ENCODE assay signal across 10 cellular contexts in genomic region chr1:155966750-155967149, GRCh38. TPM values are rescaled to one million over a fixed set of nuclear protein-coding genes. Genes with fewer than 3 reads are reported as not detected.
DNase-seq lines count a peak whose midpoint lies in the region; ATAC-seq, FAIRE-seq and TF ChIP-seq lines count a peak whose summit lies in the region.
"Had no signal": no experiment of that assay in that cellular context is flagged by ENCODE, and none has a peak within 500 bp of the region (broad histone marks: within the 10 kb centered on the region; RNA-seq: fewer than 3 reads in every experiment).

No MANE protein-coding gene starts in this region.

- POLR2A ChIA-PET in HEK293 (lab: Yijun Ruan, JAX), result no interaction called here

- ATAC-seq in stimulated activated naive CD8-positive, alpha-beta T cell treated with anti-CD3 and anti-CD28 coated beads, Interleukin-15, amount 100 ng/mL, for 72 hours, result no peak

- FAIRE-seq in kidney (lab: Jason Lieb, UNC) (no peak), urothelium cell line (lab: Jason Lieb, UNC) (no peak)

- H3K27me3 Mint-ChIP-seq in activated T-helper 2 cell treated with anti-CD3 and anti-CD28 coated beads, Interferon-gamma antibody, Interleukin-2, Interleukin-4, amounts not matched to agents 10 μg/mL and 5 μg/mL and 100 μg/mL, durations not matched to agents 14 hours and 24 hours and 36 hours (ENCODE audit: low read depth), result no peaks in the 10 kb centered on the region
- no peaks in the 10 kb centered on the region for H3K27me3 Mint-ChIP-seq in stimulated activated naive CD8-positive, alpha-beta T cell treated with anti-CD3 and anti-CD28 coated beads, Interleukin-15, amount 100 ng/mL, for 72 hours

- H3K4me1 Mint-ChIP-seq in activated T-helper 2 cell treated with anti-CD3 and anti-CD28 coated beads, Interferon-gamma antibody, Interleukin-2, Interleukin-4, amounts not matched to agents 10 μg/mL and 5 μg/mL and 100 μg/mL, durations not matched to agents 14 hours and 24 hours and 36 hours (ENCODE audit: low read depth), result peaks cover 51% of the 10 kb centered on the region
- peaks cover 75% of the 10 kb centered on the region for H3K4me1 Mint-ChIP-seq in stimulated activated naive CD8-positive, alpha-beta T cell treated with anti-CD3 and anti-CD28 coated beads, Interleukin-15, amount 100 ng/mL, for 72 hours

- TF ChIP-seq CTCF in HEK293 (tag by site-specific recombination; IDR thresholded peaks at IDR 0.05) (no peak), kidney (IDR thresholded peaks at IDR 0.05; ENCODE audit: borderline replicate concordance, extremely low read depth, insufficient read depth) (no peak)

- peak overlapping the region in 1 of 2 donors; percentile 67 for H3K9ac ChIP-seq in kidney (ENCODE audit: low read length in 2 of 2)

- no peaks in the 10 kb centered on the region for H3K9me3 Mint-ChIP-seq in activated T-helper 2 cell treated with anti-CD3 and anti-CD28 coated beads, Interferon-gamma antibody, Interleukin-2, Interleukin-4, amounts not matched to agents 10 μg/mL and 5 μg/mL and 100 μg/mL, durations not matched to agents 14 hours and 24 hours and 36 hours
- H3K9me3 Mint-ChIP-seq in stimulated activated naive CD8-positive, alpha-beta T cell treated with anti-CD3 and anti-CD28 coated beads, Interleukin-15, amount 100 ng/mL, for 72 hours, result no peaks in the 10 kb centered on the region
- H3K9me3 Mint-ChIP-seq: mesothelial cell of epicardium had no signal

- DNase-seq in activated T-helper 2 cell treated with anti-CD3 and anti-CD28 coated beads, Interferon-gamma antibody, Interleukin-2, Interleukin-4, amounts not matched to agents 10 μg/mL and 5 μg/mL and 100 μg/mL, durations not matched to agents 14 hours and 24 hours and 36 hours (ENCODE audit: low spot score), result no peak
- no peak for DNase-seq in kidney
- no peak for DNase-seq in stimulated activated naive CD8-positive, alpha-beta T cell treated with anti-CD3 and anti-CD28 coated beads, Interleukin-15, amount 100 ng/mL, for 72 hours
- DNase-seq in globus pallidus (ENCODE audit: low spot score), result no peak
- DNase-seq in urothelium cell line (ENCODE audit: low spot score), result no peak
- no peak for DNase-seq in AG08395 (ENCODE audit: low spot score)
- DNase-seq: EL had no signal

- no peak overlapping the region for H3K27ac ChIP-seq in HEK293 (ENCODE audit: extremely low read depth, low read depth, low read length)
- H3K27ac ChIP-seq in kidney (ENCODE audit: low read depth in 2 of 2, low read length in 2 of 2), result peak overlapping the region; percentile 82 to 86

- H3K9me3 ChIP-seq in HEK293 (ENCODE audit: control insufficient read depth, insufficient read depth, low read depth, low read length) (no peaks in the 10 kb centered on the region), kidney (ENCODE audit: control insufficient read depth in 1 of 2, low read length in 2 of 2) (no peaks in the 10 kb centered on the region)

- intact Hi-C loops in activated T-helper 2 cell treated with anti-CD3 and anti-CD28 coated beads, Interferon-gamma antibody, Interleukin-2, Interleukin-4, amounts not matched to agents 10 μg/mL and 5 μg/mL and 100 μg/mL, durations not matched to agents 14 hours and 24 hours and 36 hours (cut with micrococcal nuclease), result no loop called here
- intact Hi-C loops in kidney (cut with DNase I), result no loop called here

- H3K36me3 Mint-ChIP-seq in activated T-helper 2 cell treated with anti-CD3 and anti-CD28 coated beads, Interferon-gamma antibody, Interleukin-2, Interleukin-4, amounts not matched to agents 10 μg/mL and 5 μg/mL and 100 μg/mL, durations not matched to agents 14 hours and 24 hours and 36 hours (ENCODE audit: low read depth), result peaks cover 82% of the 10 kb centered on the region

- H3K4me3 ChIP-seq in HEK293 (ENCODE audit: low read depth, low read length) (no peak overlapping the region), kidney (ENCODE audit: low read length in 2 of 2) (no peak overlapping the region)

- H3K4me1 ChIP-seq in HEK293 (ENCODE audit: control insufficient read depth, insufficient read depth, low read length) (no peaks in the 10 kb centered on the region; the same call in 1 of the 2 replicates), kidney (ENCODE audit: control insufficient read depth in 1 of 2, insufficient read depth in 1 of 2, low read depth in 1 of 2, low read length in 2 of 2) (peaks cover 17 to 43% of the 10 kb centered on the region in 2 donors)

- no peak overlapping the region for H3K4me3 Mint-ChIP-seq in activated T-helper 2 cell treated with anti-CD3 and anti-CD28 coated beads, Interferon-gamma antibody, Interleukin-2, Interleukin-4, amounts not matched to agents 10 μg/mL and 5 μg/mL and 100 μg/mL, durations not matched to agents 14 hours and 24 hours and 36 hours (ENCODE audit: low read depth)
- H3K4me3 Mint-ChIP-seq in stimulated activated naive CD8-positive, alpha-beta T cell treated with anti-CD3 and anti-CD28 coated beads, Interleukin-15, amount 100 ng/mL, for 72 hours, result peak overlapping the region in 1 of 2 donors; percentile 66
- H3K4me3 Mint-ChIP-seq: mesothelial cell of epicardium had no signal

- CTCF ChIA-PET in HEK293 (lab: Yijun Ruan, JAX), result interaction anchor here (0.6 to 2.6 kb wide), 8 partner anchors 9 to 99 kb away, joined by 3 to 13 read pairs (median 6); partner anchors contain the start of gene ARHGEF2

- peaks cover 26 to 72% of the 10 kb centered on the region in 2 experiments for H3K36me3 ChIP-seq in HEK293 (ENCODE audit: control insufficient read depth in 2 of 2, insufficient read depth in 1 of 2, low read length in 2 of 2)
- H3K36me3 ChIP-seq in kidney (ENCODE audit: control insufficient read depth in 1 of 2, insufficient read depth in 2 of 2, low read length in 2 of 2), result peaks cover 3 to 12% of the 10 kb centered on the region in 2 donors

- H3K27ac Mint-ChIP-seq in activated T-helper 2 cell treated with anti-CD3 and anti-CD28 coated beads, Interferon-gamma antibody, Interleukin-2, Interleukin-4, amounts not matched to agents 10 μg/mL and 5 μg/mL and 100 μg/mL, durations not matched to agents 14 hours and 24 hours and 36 hours, result peak overlapping the region; percentile 54
- H3K27ac Mint-ChIP-seq in stimulated activated naive CD8-positive, alpha-beta T cell treated with anti-CD3 and anti-CD28 coated beads, Interleukin-15, amount 100 ng/mL, for 72 hours, result peak overlapping the region; percentile 95 to 96

TF ChIP-seq in HEK293, 187 proteins besides CTCF, POLR2A, EP300 and RAD21:
- TF ChIP-seq, protein P1, sequence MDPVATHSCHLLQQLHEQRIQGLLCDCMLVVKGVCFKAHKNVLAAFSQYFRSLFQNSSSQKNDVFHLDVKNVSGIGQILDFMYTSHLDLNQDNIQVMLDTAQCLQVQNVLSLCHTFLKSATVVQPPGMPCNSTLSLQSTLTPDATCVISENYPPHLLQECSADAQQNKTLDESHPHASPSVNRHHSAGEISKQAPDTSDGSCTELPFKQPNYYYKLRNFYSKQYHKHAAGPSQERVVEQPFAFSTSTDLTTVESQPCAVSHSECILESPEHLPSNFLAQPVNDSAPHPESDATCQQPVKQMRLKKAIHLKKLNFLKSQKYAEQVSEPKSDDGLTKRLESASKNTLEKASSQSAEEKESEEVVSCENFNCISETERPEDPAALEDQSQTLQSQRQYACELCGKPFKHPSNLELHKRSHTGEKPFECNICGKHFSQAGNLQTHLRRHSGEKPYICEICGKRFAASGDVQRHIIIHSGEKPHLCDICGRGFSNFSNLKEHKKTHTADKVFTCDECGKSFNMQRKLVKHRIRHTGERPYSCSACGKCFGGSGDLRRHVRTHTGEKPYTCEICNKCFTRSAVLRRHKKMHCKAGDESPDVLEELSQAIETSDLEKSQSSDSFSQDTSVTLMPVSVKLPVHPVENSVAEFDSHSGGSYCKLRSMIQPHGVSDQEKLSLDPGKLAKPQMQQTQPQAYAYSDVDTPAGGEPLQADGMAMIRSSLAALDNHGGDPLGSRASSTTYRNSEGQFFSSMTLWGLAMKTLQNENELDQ (tag by site-specific recombination; IDR thresholded peaks at IDR 0.05; ENCODE audit: low read depth), result no peak
- TF ChIP-seq KLF1 (tag by site-specific recombination; IDR thresholded peaks at IDR 0.05), result peak; percentile 93

RNA-seq across cellular contexts. Expression of gene ARHGEF2, which starts 11.6 kb away (rescaled TPM):
- total RNA-seq in activated T-helper 2 cell treated with anti-CD3 and anti-CD28 coated beads, Interferon-gamma antibody, Interleukin-2, Interleukin-4, amounts not matched to agents 10 μg/mL and 5 μg/mL and 100 μg/mL, durations not matched to agents 14 hours and 24 hours and 36 hours, result 211 and 216 TPM in 2 replicates
- 99.6 TPM for total RNA-seq in kidney
- polyA plus RNA-seq in kidney (ENCODE audit: insufficient read depth, low read depth, low replicate concordance), result 32.3 TPM

RNA-seq across cellular contexts. Expression of gene RXFP4, which starts 25.3 kb away (rescaled TPM):
- total RNA-seq in activated T-helper 2 cell treated with anti-CD3 and anti-CD28 coated beads, Interferon-gamma antibody, Interleukin-2, Interleukin-4, amounts not matched to agents 10 μg/mL and 5 μg/mL and 100 μg/mL, durations not matched to agents 14 hours and 24 hours and 36 hours, result not detected in 2 replicates
- total RNA-seq in kidney, result not detected
- 0.32 TPM for polyA plus RNA-seq in kidney (ENCODE audit: insufficient read depth, low read depth, low replicate concordance)
- total RNA-seq: mesothelial cell of epicardium, NCI-H460 had no signal

RNA-seq across cellular contexts. Expression of gene KHDC4, which starts 32.5 kb away (rescaled TPM):
- 78.4 and 83.5 TPM in 2 replicates for total RNA-seq in activated T-helper 2 cell treated with anti-CD3 and anti-CD28 coated beads, Interferon-gamma antibody, Interleukin-2, Interleukin-4, amounts not matched to agents 10 μg/mL and 5 μg/mL and 100 μg/mL, durations not matched to agents 14 hours and 24 hours and 36 hours
- total RNA-seq in kidney, result 57.4 TPM
- polyA plus RNA-seq in kidney (ENCODE audit: insufficient read depth, low read depth, low replicate concordance), result 19.8 TPM

RNA-seq across cellular contexts. Expression of gene SSR2, which starts 54.0 kb away (rescaled TPM):
- 227 and 239 TPM in 2 replicates for total RNA-seq in activated T-helper 2 cell treated with anti-CD3 and anti-CD28 coated beads, Interferon-gamma antibody, Interleukin-2, Interleukin-4, amounts not matched to agents 10 μg/mL and 5 μg/mL and 100 μg/mL, durations not matched to agents 14 hours and 24 hours and 36 hours
- 175 TPM for total RNA-seq in kidney
- polyA plus RNA-seq in kidney (ENCODE audit: insufficient read depth, low read depth, low replicate concordance), result 300 TPM

RNA-seq across cellular contexts. Expression of gene RIT1, which starts 55.6 kb away (rescaled TPM):
- 20.0 and 27.0 TPM in 2 replicates for total RNA-seq in activated T-helper 2 cell treated with anti-CD3 and anti-CD28 coated beads, Interferon-gamma antibody, Interleukin-2, Interleukin-4, amounts not matched to agents 10 μg/mL and 5 μg/mL and 100 μg/mL, durations not matched to agents 14 hours and 24 hours and 36 hours
- total RNA-seq in kidney, result 40.8 TPM
- polyA plus RNA-seq in kidney (ENCODE audit: insufficient read depth, low read depth, low replicate concordance), result 33.2 TPM
